ENCODE assay signal across 23 cellular contexts in genomic region chr1:93685918-93686317, GRCh38.
"Had no signal": no experiment of that assay in that cellular context is flagged by ENCODE, and none has a peak within 500 bp of the region (broad histone marks: within the 10 kb centered on the region; RNA-seq: fewer than 3 reads in every experiment).

No MANE protein-coding gene starts in this region.

- H3K9me3 Mint-ChIP-seq: dendritic cell treated with granulocyte-macrophage colony-stimulating factor and Interleukin-4, amounts not matched to agents 40 ng/mL and 50 ng/mL, for 4 days; effector memory CD8-positive, alpha-beta T cell; immature natural killer cell; natural killer cell; neural crest cell had no signal

- ATAC-seq: effector memory CD8-positive, alpha-beta T cell; left cardiac atrium; lower lobe of right lung; natural killer cell; right cardiac atrium; stimulated activated naive CD8-positive, alpha-beta T cell treated with anti-CD3 and anti-CD28 coated beads, Interleukin-15, Interleukin-2, amounts not matched to agents 100 U/mL and 50 U/mL, for 24 hours had no signal

- H3K27ac ChIP-seq: esophagus squamous epithelium, left ventricle myocardium inferior, lower lobe of right lung, ovary, suprapubic skin, tibial artery, upper lobe of left lung, uterus had no signal

- H3K36me3 ChIP-seq: esophagus squamous epithelium, left ventricle myocardium inferior, lower lobe of right lung, ovary, suprapubic skin, tibial artery, upper lobe of left lung, uterus had no signal

- H3K4me1 ChIP-seq: uterus had no signal

- DNase-seq: effector memory CD8-positive, alpha-beta T cell; esophagus squamous epithelium; foreskin fibroblast; immature natural killer cell; left cardiac atrium; left ventricle myocardium inferior; lower lobe of right lung; mesenchymal stem cell; natural killer cell; ovary; right cardiac atrium; stimulated activated CD4-positive, alpha-beta T cell treated with anti-CD3 and anti-CD28 coated beads, Interleukin-12 subunit alpha, Interleukin-12 subunit beta, amount 100 ng/mL, for 4 hours; stimulated activated naive CD8-positive, alpha-beta T cell treated with anti-CD3 and anti-CD28 coated beads, Interleukin-15, Interleukin-2, amounts not matched to agents 100 U/mL and 50 U/mL, for 24 hours; tibial artery; upper lobe of left lung; uterus had no signal

- FAIRE-seq: colon, keratinocyte, small intestine had no signal

- H3K27ac Mint-ChIP-seq: dendritic cell treated with granulocyte-macrophage colony-stimulating factor and Interleukin-4, amounts not matched to agents 40 ng/mL and 50 ng/mL, for 4 days; effector memory CD8-positive, alpha-beta T cell; immature natural killer cell; natural killer cell; progenitor cell of endocrine pancreas had no signal

- H3K9me3 ChIP-seq: esophagus squamous epithelium, left ventricle myocardium inferior, lower lobe of right lung, ovary, suprapubic skin, tibial artery, upper lobe of left lung, uterus had no signal

- H3K4me3 ChIP-seq: esophagus squamous epithelium, left ventricle myocardium inferior, lower lobe of right lung, ovary, suprapubic skin, tibial artery, upper lobe of left lung, uterus had no signal

- H3K27me3 ChIP-seq: ovary, suprapubic skin, tibial artery, upper lobe of left lung, uterus had no signal

- H3K4me3 Mint-ChIP-seq: dendritic cell treated with granulocyte-macrophage colony-stimulating factor and Interleukin-4, amounts not matched to agents 40 ng/mL and 50 ng/mL, for 4 days; effector memory CD8-positive, alpha-beta T cell; immature natural killer cell; natural killer cell had no signal
